In genomic region chr10:37976091-37976879, GRCh38 we compare ENCODE assay signal across 8 cellular contexts. TPM values are rescaled to one million over a fixed set of nuclear protein-coding genes. Genes with fewer than 3 reads are reported as not detected.
DNase-seq lines count a peak whose midpoint lies in the region; ATAC-seq lines count a peak whose summit lies in the region.

Gene ZNF25 (minus strand): TSS chr10:37976647. CDS start chr10:37971722, 4,925 bp downstream.

- CTCF ChIA-PET in activated CD4-positive, alpha-beta T cell treated with anti-CD3 and anti-CD28 coated beads, Interleukin-2, amount 10 ng/mL, durations not matched to agents 7 days and 5 days (lab: Charles Lee), result interaction anchor here (0.5 to 2.4 kb wide), 20 partner anchors 10 to 426 kb away, joined by 3 to 10 read pairs (median 4); partner anchors contain the start of gene ZNF33A

- H3K4me1 Mint-ChIP-seq in activated CD4-positive, alpha-beta T cell treated with anti-CD3 and anti-CD28 coated beads, Interleukin-2, amount 10 ng/mL, durations not matched to agents 7 days and 5 days, result peaks cover 25% of the 10 kb centered on the region

- H3K36me3 Mint-ChIP-seq in activated CD4-positive, alpha-beta T cell treated with anti-CD3 and anti-CD28 coated beads, Interleukin-2, amount 10 ng/mL, durations not matched to agents 7 days and 5 days (ENCODE audit: low read depth), result peaks cover 19% of the 10 kb centered on the region

- H3K9me3 Mint-ChIP-seq in activated CD4-positive, alpha-beta T cell treated with anti-CD3 and anti-CD28 coated beads, Interleukin-2, amount 10 ng/mL, durations not matched to agents 7 days and 5 days, result peaks cover 15% of the 10 kb centered on the region

- peak within 1 kb of the TSS; percentile 88 for H3K4me3 Mint-ChIP-seq in activated CD4-positive, alpha-beta T cell treated with anti-CD3 and anti-CD28 coated beads, Interleukin-2, amount 10 ng/mL, durations not matched to agents 7 days and 5 days

- ATAC-seq in GM19324 (IDR thresholded peaks at IDR 0.05; ENCODE audit: low FRiP score, unreplicated experiment), result peak; percentile 99
- ATAC-seq in HG03469 (IDR thresholded peaks at IDR 0.05; ENCODE audit: unreplicated experiment), result peak; percentile 93

- POLR2A ChIA-PET in activated CD4-positive, alpha-beta T cell treated with anti-CD3 and anti-CD28 coated beads, Interleukin-2, amount 10 ng/mL, durations not matched to agents 7 days and 5 days (lab: Charles Lee), result no interaction called here

- peak within 1 kb of the TSS; percentile 98 for H3K27ac Mint-ChIP-seq in activated CD4-positive, alpha-beta T cell treated with anti-CD3 and anti-CD28 coated beads, Interleukin-2, amount 10 ng/mL, durations not matched to agents 7 days and 5 days

- no peaks in the 10 kb centered on the region for H3K27me3 Mint-ChIP-seq in activated CD4-positive, alpha-beta T cell treated with anti-CD3 and anti-CD28 coated beads, Interleukin-2, amount 10 ng/mL, durations not matched to agents 7 days and 5 days

- DNase-seq in C1 segment of cervical spinal cord (lab: John Stamatoyannopoulos, UW) (peak; percentile 76 to 98 (median 98)), NCI-H526 (lab: John Stamatoyannopoulos, UW) (peak; percentile 94 to 96), cortex of kidney (lab: John Stamatoyannopoulos, UW) (peak; percentile 77), left kidney (ENCODE audit: low read depth, low spot score) (peak; percentile 99)
- DNase-seq in activated CD4-positive, alpha-beta T cell treated with anti-CD3 and anti-CD28 coated beads, Interleukin-2, amount 10 ng/mL, durations not matched to agents 7 days and 5 days, result peak; percentile 99
- DNase-seq in stimulated activated CD4-positive, alpha-beta T cell treated with anti-CD3 and anti-CD28 coated beads, Interleukin-2, amount 100 ng/mL, for 24 hours, result peak; percentile 97 to 98

RNA-seq across cellular contexts. Expression of gene ZNF25, which starts in this region (rescaled TPM):
- total RNA-seq in activated CD4-positive, alpha-beta T cell treated with anti-CD3 and anti-CD28 coated beads, Interleukin-2, amount 10 ng/mL, durations not matched to agents 7 days and 5 days, result 1 to 10 TPM; 5.0 to 5.3 TPM

Comparison
In these comparisons a context has a peak if more than half of its experiments do, and no peak if none do; other contexts are left out.
1. Peak in every context shown above with its lines: DNase-seq and ATAC-seq.